Comparison of ENCODE assay signal across 22 cellular contexts in genomic region chr9:115998661-115999060, GRCh38.
"Had no signal": no experiment of that assay in that cellular context is flagged by ENCODE, and none has a peak within 500 bp of the region (broad histone marks: within the 10 kb centered on the region; RNA-seq: fewer than 3 reads in every experiment).

No MANE protein-coding gene starts in this region.

- H3K4me1 Mint-ChIP-seq: mesothelial cell of epicardium, nephron had no signal

- H3K36me3 Mint-ChIP-seq: mesothelial cell of epicardium had no signal

- ATAC-seq: effector memory CD8-positive, alpha-beta T cell; left lobe of liver had no signal

- H3K9me3 Mint-ChIP-seq: nephron had no signal

- DNase-seq: activated CD4-positive, alpha-beta T cell treated with anti-CD3 and anti-CD28 coated beads for 1 hour; activated CD8-positive, alpha-beta memory T cell treated with anti-CD3 and anti-CD28 coated beads for 24 hours; activated CD8-positive, alpha-beta memory T cell treated with anti-CD3 and anti-CD28 coated beads, Interleukin-2, amount 50 U/mL, for 48 hours; activated effector memory CD4-positive, alpha-beta T cell treated with Interleukin-2 at 50 U/mL for 16 hours; activated naive CD4-positive, alpha-beta T cell treated with anti-CD3 and anti-CD28 coated beads, Interleukin-2, amount 50 U/mL, for 16 hours; activated T-cell treated with anti-CD3 and anti-CD28 coated beads, Interleukin-2, amount 50 U/mL, for 48 hours; dermis blood vessel endothelial cell; effector memory CD8-positive, alpha-beta T cell; foreskin melanocyte; hypothalamus; stimulated activated CD4-positive, alpha-beta T cell treated with anti-CD3 and anti-CD28 coated beads, Interleukin-12 subunit alpha, Interleukin-12 subunit beta, amount 100 ng/mL, for 4 hours; stimulated activated CD4-positive, alpha-beta T cell treated with anti-CD3 and anti-CD28 coated beads, Interleukin-1b, Interleukin-23, amount 100 ng/mL, for 48 hours; stimulated activated naive CD4-positive, alpha-beta T cell treated with Interleukin-2 at 50 U/mL for 16 hours; T-helper 2 cell; thyroid gland had no signal

- H3K27ac Mint-ChIP-seq: effector memory CD8-positive, alpha-beta T cell; mesothelial cell of epicardium; nephron had no signal

- H3K27ac ChIP-seq: cardiac muscle cell, thyroid gland, VCaP had no signal

- H3K4me3 ChIP-seq: cardiac muscle cell, lung, thyroid gland had no signal

- H3K36me3 ChIP-seq: cardiac muscle cell, thyroid gland had no signal

- H3K9me3 ChIP-seq: thyroid gland had no signal

- H3K27me3 Mint-ChIP-seq: effector memory CD8-positive, alpha-beta T cell had no signal

- H3K4me3 Mint-ChIP-seq: effector memory CD8-positive, alpha-beta T cell; mesothelial cell of epicardium; nephron had no signal

- H3K27me3 ChIP-seq: cardiac muscle cell, thyroid gland had no signal

- FAIRE-seq: keratinocyte had no signal

- H3K4me1 ChIP-seq: thyroid gland had no signal
